Comparison of ENCODE assay signal across 8 cellular contexts in the genomic region with DNA sequence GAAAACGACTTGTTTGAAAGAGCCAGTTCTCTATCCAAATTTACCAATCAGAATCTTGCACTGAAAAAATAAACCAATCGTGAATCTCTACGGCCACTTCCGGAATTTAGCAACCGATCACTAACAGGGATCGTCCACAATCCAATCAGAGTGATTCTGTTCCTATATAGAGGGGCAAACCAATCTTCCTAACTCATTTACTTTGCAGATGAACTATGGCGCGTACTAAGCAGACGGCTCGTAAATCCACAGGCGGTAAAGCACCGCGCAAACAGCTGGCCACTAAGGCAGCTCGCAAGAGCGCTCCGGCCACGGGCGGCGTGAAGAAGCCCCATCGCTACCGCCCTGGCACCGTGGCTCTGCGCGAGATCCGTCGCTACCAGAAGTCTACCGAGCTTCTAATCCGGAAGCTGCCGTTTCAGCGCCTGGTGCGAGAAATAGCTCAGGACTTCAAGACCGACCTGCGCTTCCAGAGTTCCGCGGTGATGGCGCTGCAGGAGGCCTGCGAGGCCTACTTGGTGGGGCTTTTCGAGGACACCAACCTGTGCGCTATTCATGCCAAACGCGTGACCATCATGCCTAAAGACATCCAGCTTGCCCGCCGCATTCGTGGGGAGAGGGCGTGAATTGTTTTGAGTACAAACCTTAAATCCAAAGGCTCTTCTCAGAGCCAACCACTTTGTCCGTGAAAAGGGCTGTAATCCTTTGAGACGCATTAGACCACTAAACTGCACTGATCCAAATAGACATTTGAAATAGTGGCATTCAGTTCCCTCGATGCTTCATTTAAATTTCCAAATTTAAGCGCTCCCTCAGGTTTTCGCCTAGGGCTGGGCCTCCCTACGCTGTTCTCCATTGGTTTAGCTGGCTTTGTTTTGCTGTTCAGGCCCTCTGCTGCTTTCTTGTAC.
DNase-seq lines count a peak whose midpoint lies in the region; ATAC-seq and TF ChIP-seq lines count a peak whose summit lies in the region.

No MANE protein-coding gene starts in this region.

- no peaks in the 10 kb centered on the region for H3K9me3 Mint-ChIP-seq in type B pancreatic cell

- H3K4me1 Mint-ChIP-seq in type B pancreatic cell (ENCODE audit: unreplicated experiment): peaks cover 22% of the 10 kb centered on the region

- ATAC-seq in GM21723 (IDR thresholded peaks at IDR 0.05; ENCODE audit: unreplicated experiment): no peak
- no peak for ATAC-seq in HG02840 (IDR thresholded peaks at IDR 0.05; ENCODE audit: low FRiP score, unreplicated experiment)

- TF ChIP-seq CTCF in lower leg skin (IDR thresholded peaks at IDR 0.05) (no peak), type B pancreatic cell (conservative IDR thresholded peaks at IDR 0.05) (peak; percentile 39)

- H3K27ac Mint-ChIP-seq in type B pancreatic cell: no peak overlapping the region

- intact Hi-C loops in lower leg skin (cut with DNase I; ENCODE audit: low total_unique reads): no loop called here

- DNase-seq in NCI-H510A treated with DMSO at 0.1 percent for 48 hours (lab: John Stamatoyannopoulos, UW): peak; percentile 41
- DNase-seq in NCI-H510A (lab: John Stamatoyannopoulos, UW): no peak
- DNase-seq in dermis microvascular lymphatic vessel endothelial cell (ENCODE audit: low read depth in 2 of 2): peak; percentile 55 to 80
- DNase-seq in lower leg skin (ENCODE audit: low spot score in 2 of 2): no peak
- no peak for DNase-seq in type B pancreatic cell (ENCODE audit: extremely low spot score, unreplicated experiment)
- DNase-seq in DMS79 treated with DMSO at 0.1 percent for 48 hours (lab: John Stamatoyannopoulos, UW): no peak

- peak overlapping the region; percentile 8 for H3K4me3 ChIP-seq in lower leg skin (ENCODE audit: low read depth, poor library complexity, severe bottlenecking)

- WGBS in lower leg skin, 2 donors: 31% methylated on average over 41 to 51 of the region's 51 CpGs

- H3K36me3 Mint-ChIP-seq in type B pancreatic cell: no peaks in the 10 kb centered on the region

- no peak overlapping the region for H3K4me3 Mint-ChIP-seq in type B pancreatic cell

- H3K27me3 Mint-ChIP-seq in type B pancreatic cell: no peaks in the 10 kb centered on the region

- TF ChIP-seq POLR2A in lower leg skin (IDR thresholded peaks at IDR 0.05): no peak

Comparison
In these comparisons a context has a peak if more than half of its experiments do, and no peak if none do; other contexts are left out.
1. DNase-seq: peak in NCI-H510A treated with DMSO at 0.1 percent for 48 hours (single experiment) and dermis microvascular lymphatic vessel endothelial cell (2 of 2); none in NCI-H510A (single experiment), lower leg skin (0 of 2), type B pancreatic cell (single experiment) and DMS79 treated with DMSO at 0.1 percent for 48 hours (single experiment).